22 cellular contexts compared by ENCODE assay signal in genomic region chr10:119397416-119397815, GRCh38.
DNase-seq lines count a peak whose midpoint lies in the region; ATAC-seq, FAIRE-seq and TF ChIP-seq lines count a peak whose summit lies in the region.
"Had no signal": no experiment of that assay in that cellular context is flagged by ENCODE, and none has a peak within 500 bp of the region (broad histone marks: within the 10 kb centered on the region; RNA-seq: fewer than 3 reads in every experiment).

No MANE protein-coding gene starts in this region.

- no peak overlapping the region for H2BK12ac ChIP-seq in trophoblast cell (ENCODE audit: low read length)

- no peak overlapping the region for H2AK5ac ChIP-seq in trophoblast cell (ENCODE audit: low read length)

- no peak for TF ChIP-seq CTCF in left ventricle myocardium inferior (IDR thresholded peaks at IDR 0.05; ENCODE audit: borderline replicate concordance)
- TF ChIP-seq CTCF in neutrophil (IDR thresholded peaks at IDR 0.05): no peak

- H2BK5ac ChIP-seq in trophoblast cell (ENCODE audit: low read depth, low read length, poor library complexity): no peak overlapping the region

- no peak overlapping the region for H4K8ac ChIP-seq in trophoblast cell (ENCODE audit: low read depth, low read length)

- H3K9me3 ChIP-seq in left ventricle myocardium inferior (replicated peaks) (no peaks in the 10 kb centered on the region), neutrophil (no peaks in the 10 kb centered on the region), trophoblast cell (ENCODE audit: insufficient read depth, low read depth, low read length) (peaks cover 2% of the 10 kb centered on the region), small intestine (ENCODE audit: control insufficient read depth, low read depth) (no peaks in the 10 kb centered on the region)
- H3K9me3 ChIP-seq: SJCRH30 had no signal

- no peak overlapping the region for H4K12ac ChIP-seq in trophoblast cell (ENCODE audit: low read depth, low read length)

- H3K4me1 Mint-ChIP-seq in dendritic cell treated with granulocyte-macrophage colony-stimulating factor and Interleukin-4, amounts not matched to agents 40 ng/mL and 50 ng/mL, for 4 days (ENCODE audit: low read depth): peaks cover 69% of the 10 kb centered on the region

- H2AFZ ChIP-seq in trophoblast cell (ENCODE audit: insufficient read depth, low read length, poor library complexity): no peak overlapping the region

- DNase-seq in Right ventricle myocardium superior (peak; percentile 31), left ventricle myocardium inferior (no peak), trophoblast cell (no peak), small intestine (no peak)
- DNase-seq: CD4-positive, CD25-positive, alpha-beta regulatory T cell; EL; GF-D8; Karpas-422; MV-4-11; NCI-H1105 treated with DMSO at 0.1 percent for 48 hours; NCI-H1694; NCI-H2081 treated with DMSO at 0.1 percent for 48 hours; NCI-H2171 treated with DMSO at 0.1 percent for 48 hours; NCI-H524 treated with DMSO at 0.1 percent for 48 hours; NCI-H82; SJCRH30 had no signal

- no peak overlapping the region for H3K9ac ChIP-seq in trophoblast cell (ENCODE audit: low read length)

- H3K4me1 ChIP-seq in left ventricle myocardium inferior: peaks cover 78% of the 10 kb centered on the region
- peaks cover 42% of the 10 kb centered on the region in 2 experiments for H3K4me1 ChIP-seq in neutrophil (ENCODE audit: control insufficient read depth in 1 of 2, insufficient read depth in 1 of 2, low read depth in 1 of 2, low read length in 1 of 2)
- no peaks in the 10 kb centered on the region for H3K4me1 ChIP-seq in trophoblast cell (ENCODE audit: control insufficient read depth in 1 of 2, insufficient read depth in 2 of 2, low read length in 2 of 2)
- H3K4me1 ChIP-seq in small intestine (ENCODE audit: control insufficient read depth in 2 of 2, insufficient read depth in 1 of 2, low read depth in 1 of 2, low read length in 1 of 2): peaks cover 0 to 2% of the 10 kb centered on the region in 2 donors

- intact Hi-C loops in Right ventricle myocardium superior (cut with DNase I) (no loop called here), left ventricle myocardium inferior (cut with micrococcal nuclease) (no loop called here)
- intact Hi-C loops in dendritic cell treated with granulocyte-macrophage colony-stimulating factor and Interleukin-4, amounts not matched to agents 40 ng/mL and 50 ng/mL, for 4 days (cut with micrococcal nuclease): no loop called here

- H3K4me3 ChIP-seq in left ventricle myocardium inferior (no peak overlapping the region), neutrophil (ENCODE audit: low read depth in 1 of 2, low read length in 1 of 2) (no peak overlapping the region), trophoblast cell (ENCODE audit: low read depth, low read length) (no peak overlapping the region), small intestine (ENCODE audit: low read depth in 1 of 2, low read length in 2 of 2) (no peak overlapping the region)
- H3K4me3 ChIP-seq: SJCRH30 had no signal

- H3K36me3 ChIP-seq in left ventricle myocardium inferior (peaks cover 33% of the 10 kb centered on the region), neutrophil (no peaks in the 10 kb centered on the region), trophoblast cell (ENCODE audit: control insufficient read depth in 1 of 2, insufficient read depth in 2 of 2, low read length in 2 of 2) (no peaks in the 10 kb centered on the region), small intestine (ENCODE audit: control insufficient read depth in 2 of 2, insufficient read depth in 2 of 2, low read length in 2 of 2) (peaks cover 0 to 3% of the 10 kb centered on the region in 2 donors)
- H3K36me3 ChIP-seq: SJCRH30 had no signal

- no peaks in the 10 kb centered on the region for H3K36me3 Mint-ChIP-seq in dendritic cell treated with granulocyte-macrophage colony-stimulating factor and Interleukin-4, amounts not matched to agents 40 ng/mL and 50 ng/mL, for 4 days (ENCODE audit: low read depth)

- no peak overlapping the region for H3K4me3 Mint-ChIP-seq in dendritic cell treated with granulocyte-macrophage colony-stimulating factor and Interleukin-4, amounts not matched to agents 40 ng/mL and 50 ng/mL, for 4 days
- H3K4me3 Mint-ChIP-seq: CD4-positive, CD25-positive, alpha-beta regulatory T cell had no signal

- H4K91ac ChIP-seq in trophoblast cell (ENCODE audit: low read depth, low read length): no peak overlapping the region

- H3K14ac ChIP-seq in trophoblast cell (ENCODE audit: low read length): no peak overlapping the region

- H3K27ac ChIP-seq in left ventricle myocardium inferior (replicated peaks) (no peak overlapping the region), neutrophil (peak overlapping the region; percentile 95), trophoblast cell (ENCODE audit: low read depth, low read length) (no peak overlapping the region), small intestine (ENCODE audit: low read depth in 1 of 2, low read length in 1 of 2) (no peak overlapping the region)
- H3K27ac ChIP-seq: SJCRH30 had no signal

- no peaks in the 10 kb centered on the region for H3K79me2 ChIP-seq in trophoblast cell (ENCODE audit: control insufficient read depth, insufficient read depth, low read length, poor library complexity)

- no peak overlapping the region for H3K4ac ChIP-seq in trophoblast cell (ENCODE audit: low read depth, low read length)

- H3K27me3 ChIP-seq in left ventricle myocardium inferior (ENCODE audit: low read depth): no peaks in the 10 kb centered on the region
- H3K27me3 ChIP-seq in neutrophil: no peaks in the 10 kb centered on the region
- no peaks in the 10 kb centered on the region for H3K27me3 ChIP-seq in trophoblast cell (ENCODE audit: insufficient read depth, low read length)
- no peaks in the 10 kb centered on the region for H3K27me3 ChIP-seq in small intestine (ENCODE audit: control insufficient read depth in 2 of 2, insufficient read depth in 2 of 2, low read length in 2 of 2)
- H3K27me3 ChIP-seq: SJCRH30 had no signal

- peak overlapping the region; percentile 76 for H3K27ac Mint-ChIP-seq in dendritic cell treated with granulocyte-macrophage colony-stimulating factor and Interleukin-4, amounts not matched to agents 40 ng/mL and 50 ng/mL, for 4 days

- no peak overlapping the region for H3K23ac ChIP-seq in trophoblast cell (ENCODE audit: low read length)

- no peak for FAIRE-seq in small intestine (lab: Jason Lieb, UNC)
- FAIRE-seq: H1 had no signal

- no peaks in the 10 kb centered on the region for H3K79me1 ChIP-seq in trophoblast cell (ENCODE audit: low read length)

- no peak overlapping the region for H3K18ac ChIP-seq in trophoblast cell (ENCODE audit: low read length)

- H2BK120ac ChIP-seq in trophoblast cell (ENCODE audit: insufficient read depth, low read length, poor library complexity): no peak overlapping the region

- H3K27me3 Mint-ChIP-seq in dendritic cell treated with granulocyte-macrophage colony-stimulating factor and Interleukin-4, amounts not matched to agents 40 ng/mL and 50 ng/mL, for 4 days: no peaks in the 10 kb centered on the region
- H3K27me3 Mint-ChIP-seq: CD4-positive, CD25-positive, alpha-beta regulatory T cell had no signal

- no CpG with 5 or more reads among the region's 6 CpGs for WGBS in trophoblast cell (ENCODE audit: extremely low coverage, insufficient coverage, insufficient read length)
- WGBS in small intestine, 3 donors: 92 to 95% (median 93%) methylated on average over 6 of the region's 6 CpGs

- no peak overlapping the region for H3K4me2 ChIP-seq in trophoblast cell (ENCODE audit: low read length)

- no peaks in the 10 kb centered on the region for H3K9me3 Mint-ChIP-seq in dendritic cell treated with granulocyte-macrophage colony-stimulating factor and Interleukin-4, amounts not matched to agents 40 ng/mL and 50 ng/mL, for 4 days

- no peak for ATAC-seq in Right ventricle myocardium superior (ENCODE audit: poor library complexity)
- ATAC-seq in HG02938 (IDR thresholded peaks at IDR 0.05; ENCODE audit: unreplicated experiment): no peak
- ATAC-seq: HCT116, Panc1 had no signal
